Comparison of ENCODE assay signal across 1 cellular context in the genomic region with DNA sequence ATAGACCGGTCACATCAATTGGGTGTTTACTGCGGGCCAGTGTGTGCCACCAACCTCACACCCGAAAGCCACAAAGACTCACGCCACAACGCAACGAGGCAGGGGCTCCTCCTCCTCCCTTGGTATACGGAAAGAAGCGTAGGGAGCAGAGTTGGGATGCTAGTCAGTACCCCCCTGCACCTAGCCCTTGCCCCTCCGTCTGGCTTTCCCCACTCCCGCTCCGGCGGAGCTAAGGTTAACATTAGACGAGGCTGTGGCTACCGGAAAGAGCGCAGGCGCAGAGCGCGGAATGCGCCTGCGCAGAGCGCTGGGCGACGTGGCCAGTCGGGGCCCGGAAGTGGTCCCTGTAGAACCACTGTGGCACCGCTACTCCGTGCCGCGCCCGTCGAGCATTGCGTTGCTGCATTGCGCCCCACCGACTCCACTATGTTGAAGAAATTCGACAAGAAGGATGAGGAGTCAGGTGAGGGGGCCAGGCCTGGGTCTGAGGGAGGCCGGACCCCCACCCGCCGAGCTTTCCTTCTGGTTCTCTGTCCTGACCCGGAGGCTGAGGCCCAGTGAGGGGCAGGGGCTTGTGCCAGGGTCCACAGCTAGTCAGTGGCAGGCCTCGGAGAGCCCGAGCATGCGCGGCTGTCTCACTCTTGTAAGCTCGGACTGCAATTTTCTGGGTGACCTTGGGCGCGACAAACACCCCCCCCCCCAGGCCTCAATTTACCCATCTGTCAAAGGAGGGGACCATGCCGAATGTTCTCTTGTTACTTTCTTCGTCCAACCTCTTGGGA.
TF ChIP-seq lines count a peak whose summit lies in the region.

Gene COPG1 (plus strand): TSS at position 323 of the 782 bp plus-strand sequence. CDS start 104 bp downstream, at position 427.

TF ChIP-seq in K562, 482 proteins besides CTCF, POLR2A, EP300 and RAD21 (continued from another document and continues in another):
- TF ChIP-seq, protein P1, sequence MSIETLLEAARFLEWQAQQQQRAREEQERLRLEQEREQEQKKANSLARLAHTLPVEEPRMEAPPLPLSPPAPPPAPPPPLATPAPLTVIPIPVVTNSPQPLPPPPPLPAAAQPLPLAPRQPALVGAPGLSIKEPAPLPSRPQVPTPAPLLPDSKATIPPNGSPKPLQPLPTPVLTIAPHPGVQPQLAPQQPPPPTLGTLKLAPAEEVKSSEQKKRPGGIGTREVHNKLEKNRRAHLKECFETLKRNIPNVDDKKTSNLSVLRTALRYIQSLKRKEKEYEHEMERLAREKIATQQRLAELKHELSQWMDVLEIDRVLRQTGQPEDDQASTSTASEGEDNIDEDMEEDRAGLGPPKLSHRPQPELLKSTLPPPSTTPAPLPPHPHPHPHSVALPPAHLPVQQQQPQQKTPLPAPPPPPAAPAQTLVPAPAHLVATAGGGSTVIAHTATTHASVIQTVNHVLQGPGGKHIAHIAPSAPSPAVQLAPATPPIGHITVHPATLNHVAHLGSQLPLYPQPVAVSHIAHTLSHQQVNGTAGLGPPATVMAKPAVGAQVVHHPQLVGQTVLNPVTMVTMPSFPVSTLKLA (conservative IDR thresholded peaks at IDR 0.05), result peak in 1 of 2 experiments; percentile 62; a peak in 2 of 4 replicates
- TF ChIP-seq ZNF696 (CRISPR knock-in tag; conservative IDR thresholded peaks at IDR 0.05), result no peak
- no peak for TF ChIP-seq TBL1XR1 (IDR thresholded peaks at IDR 0.05; ENCODE audit: low read length in 2 of 2)
- peak; percentile 32; the same call in 1 of the 2 replicates for TF ChIP-seq HOXB6 (CRISPR knock-in tag; IDR thresholded peaks at IDR 0.05; ENCODE audit: borderline replicate concordance)
- TF ChIP-seq LEF1 (IDR thresholded peaks at IDR 0.05), result no peak
- no peak for TF ChIP-seq KAT8 (IDR thresholded peaks at IDR 0.05; ENCODE audit: low read depth)
- TF ChIP-seq NCOA2 (IDR thresholded peaks at IDR 0.05; ENCODE audit: partially characterized antibody in 2 of 2), result no peak
- peak; percentile 62; the same call in 1 of the 2 replicates for TF ChIP-seq LCOR (CRISPR knock-in tag; IDR thresholded peaks at IDR 0.05)
- 0 out of 2 replicates have a peak, but pooled peaks have one; percentile 19 for TF ChIP-seq CBX1 (IDR thresholded peaks at IDR 0.05; ENCODE audit: low read depth)
- TF ChIP-seq KDM5B (IDR thresholded peaks at IDR 0.05; ENCODE audit: insufficient replicate concordance, low read depth, low read length), result peak; percentile 80
- no peak for TF ChIP-seq CHD1 (IDR thresholded peaks at IDR 0.05; ENCODE audit: low read length)
- TF ChIP-seq, protein P2, sequence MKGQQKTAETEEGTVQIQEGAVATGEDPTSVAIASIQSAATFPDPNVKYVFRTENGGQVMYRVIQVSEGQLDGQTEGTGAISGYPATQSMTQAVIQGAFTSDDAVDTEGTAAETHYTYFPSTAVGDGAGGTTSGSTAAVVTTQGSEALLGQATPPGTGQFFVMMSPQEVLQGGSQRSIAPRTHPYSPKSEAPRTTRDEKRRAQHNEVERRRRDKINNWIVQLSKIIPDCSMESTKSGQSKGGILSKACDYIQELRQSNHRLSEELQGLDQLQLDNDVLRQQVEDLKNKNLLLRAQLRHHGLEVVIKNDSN (CRISPR knock-in tag; IDR thresholded peaks at IDR 0.05), result 0 out of 2 replicates have a peak, but pooled peaks have one; percentile 15
- no peak for TF ChIP-seq NR2C2 (CRISPR knock-in tag; IDR thresholded peaks at IDR 0.05)
- TF ChIP-seq NR2C2 (tag; IDR thresholded peaks at IDR 0.05), result peak; percentile 70; the same call in 1 of the 2 replicates
- no peak for TF ChIP-seq ZNF778 (CRISPR knock-in tag; IDR thresholded peaks at IDR 0.05)
- no peak for TF ChIP-seq COPS2 (conservative IDR thresholded peaks at IDR 0.05)
- TF ChIP-seq ZNF707 (CRISPR knock-in tag; conservative IDR thresholded peaks at IDR 0.05), result no peak
- TF ChIP-seq ELF4 (CRISPR knock-in tag; IDR thresholded peaks at IDR 0.05), result 0 out of 2 replicates have a peak, but pooled peaks have one; percentile 61
- TF ChIP-seq BRD4 (IDR thresholded peaks at IDR 0.05), result peak; percentile 62; the same call in 1 of the 2 replicates
- TF ChIP-seq, protein P3, sequence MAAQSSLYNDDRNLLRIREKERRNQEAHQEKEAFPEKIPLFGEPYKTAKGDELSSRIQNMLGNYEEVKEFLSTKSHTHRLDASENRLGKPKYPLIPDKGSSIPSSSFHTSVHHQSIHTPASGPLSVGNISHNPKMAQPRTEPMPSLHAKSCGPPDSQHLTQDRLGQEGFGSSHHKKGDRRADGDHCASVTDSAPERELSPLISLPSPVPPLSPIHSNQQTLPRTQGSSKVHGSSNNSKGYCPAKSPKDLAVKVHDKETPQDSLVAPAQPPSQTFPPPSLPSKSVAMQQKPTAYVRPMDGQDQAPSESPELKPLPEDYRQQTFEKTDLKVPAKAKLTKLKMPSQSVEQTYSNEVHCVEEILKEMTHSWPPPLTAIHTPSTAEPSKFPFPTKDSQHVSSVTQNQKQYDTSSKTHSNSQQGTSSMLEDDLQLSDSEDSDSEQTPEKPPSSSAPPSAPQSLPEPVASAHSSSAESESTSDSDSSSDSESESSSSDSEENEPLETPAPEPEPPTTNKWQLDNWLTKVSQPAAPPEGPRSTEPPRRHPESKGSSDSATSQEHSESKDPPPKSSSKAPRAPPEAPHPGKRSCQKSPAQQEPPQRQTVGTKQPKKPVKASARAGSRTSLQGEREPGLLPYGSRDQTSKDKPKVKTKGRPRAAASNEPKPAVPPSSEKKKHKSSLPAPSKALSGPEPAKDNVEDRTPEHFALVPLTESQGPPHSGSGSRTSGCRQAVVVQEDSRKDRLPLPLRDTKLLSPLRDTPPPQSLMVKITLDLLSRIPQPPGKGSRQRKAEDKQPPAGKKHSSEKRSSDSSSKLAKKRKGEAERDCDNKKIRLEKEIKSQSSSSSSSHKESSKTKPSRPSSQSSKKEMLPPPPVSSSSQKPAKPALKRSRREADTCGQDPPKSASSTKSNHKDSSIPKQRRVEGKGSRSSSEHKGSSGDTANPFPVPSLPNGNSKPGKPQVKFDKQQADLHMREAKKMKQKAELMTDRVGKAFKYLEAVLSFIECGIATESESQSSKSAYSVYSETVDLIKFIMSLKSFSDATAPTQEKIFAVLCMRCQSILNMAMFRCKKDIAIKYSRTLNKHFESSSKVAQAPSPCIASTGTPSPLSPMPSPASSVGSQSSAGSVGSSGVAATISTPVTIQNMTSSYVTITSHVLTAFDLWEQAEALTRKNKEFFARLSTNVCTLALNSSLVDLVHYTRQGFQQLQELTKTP (IDR thresholded peaks at IDR 0.05; ENCODE audit: low read depth in 1 of 2, partially characterized antibody in 2 of 2), result no peak
- no peak for TF ChIP-seq ZNF354B (CRISPR knock-in tag; IDR thresholded peaks at IDR 0.05)
- TF ChIP-seq TAF7 (tag; IDR thresholded peaks at IDR 0.05), result peak; percentile 18
- no peak for TF ChIP-seq ZKSCAN8 (CRISPR knock-in tag; IDR thresholded peaks at IDR 0.05)
- peak; percentile 38; the same call in 1 of the 2 replicates for TF ChIP-seq CREM (IDR thresholded peaks at IDR 0.05; ENCODE audit: low read depth)
- peak in 1 of 2 experiments; percentile 62; a peak in 1 of 4 replicates for TF ChIP-seq SIN3A (IDR thresholded peaks at IDR 0.05; ENCODE audit: borderline replicate concordance in 2 of 2, control insufficient read depth in 1 of 2, low read depth in 2 of 2, low read length in 2 of 2)
- peak; percentile 93 for TF ChIP-seq PHF8 (IDR thresholded peaks at IDR 0.05; ENCODE audit: borderline replicate concordance, low read length)
- TF ChIP-seq NR1H2 (CRISPR knock-in tag; IDR thresholded peaks at IDR 0.05), result no peak
- no peak for TF ChIP-seq NR3C1 (CRISPR knock-in tag; IDR thresholded peaks at IDR 0.05)
- no peak for TF ChIP-seq NELFE (IDR thresholded peaks at IDR 0.05; ENCODE audit: insufficient read depth, insufficient read length)
- TF ChIP-seq L3MBTL2 (IDR thresholded peaks at IDR 0.05), result peak; percentile 49
- TF ChIP-seq ZBTB9 (CRISPR knock-in tag; IDR thresholded peaks at IDR 0.05), result peak; percentile 56; the same call in 1 of the 2 replicates
- peak; percentile 63; the same call in 1 of the 2 replicates for TF ChIP-seq KAT7 (CRISPR knock-in tag; IDR thresholded peaks at IDR 0.05; ENCODE audit: borderline replicate concordance)
- no peak for TF ChIP-seq MYBL2 (IDR thresholded peaks at IDR 0.05; ENCODE audit: low read depth)
- no peak for TF ChIP-seq MYBL2 (CRISPR knock-in tag; IDR thresholded peaks at IDR 0.05; ENCODE audit: borderline replicate concordance)
- peak; percentile 87 for TF ChIP-seq ELF2 (CRISPR knock-in tag; IDR thresholded peaks at IDR 0.05)
- TF ChIP-seq CEBPG (CRISPR knock-in tag; IDR thresholded peaks at IDR 0.05), result no peak
- TF ChIP-seq CEBPG (tag; conservative IDR thresholded peaks at IDR 0.05 in 1 of 2, IDR thresholded peaks at IDR 0.05 in 1 of 2), result no peak
- TF ChIP-seq KAT2B (IDR thresholded peaks at IDR 0.05; ENCODE audit: low read depth, low read length), result no peak
- TF ChIP-seq ZNF717 (CRISPR knock-in tag; IDR thresholded peaks at IDR 0.05), result no peak
- TF ChIP-seq EP400 (IDR thresholded peaks at IDR 0.05), result peak; percentile 98
- no peak for TF ChIP-seq KDM1A (IDR thresholded peaks at IDR 0.05)
- no peak for TF ChIP-seq ZNF785 (CRISPR knock-in tag; IDR thresholded peaks at IDR 0.05)
- no peak for TF ChIP-seq ZNF212 (CRISPR knock-in tag; IDR thresholded peaks at IDR 0.05)
- peak; percentile 87 for TF ChIP-seq ELF1 (tag; IDR thresholded peaks at IDR 0.05)
- TF ChIP-seq PHB (CRISPR knock-in tag; IDR thresholded peaks at IDR 0.05), result no peak
- no peak for TF ChIP-seq MXD1 (CRISPR knock-in tag; IDR thresholded peaks at IDR 0.05; ENCODE audit: borderline replicate concordance, poor library complexity, severe bottlenecking)
- TF ChIP-seq, protein P4, sequence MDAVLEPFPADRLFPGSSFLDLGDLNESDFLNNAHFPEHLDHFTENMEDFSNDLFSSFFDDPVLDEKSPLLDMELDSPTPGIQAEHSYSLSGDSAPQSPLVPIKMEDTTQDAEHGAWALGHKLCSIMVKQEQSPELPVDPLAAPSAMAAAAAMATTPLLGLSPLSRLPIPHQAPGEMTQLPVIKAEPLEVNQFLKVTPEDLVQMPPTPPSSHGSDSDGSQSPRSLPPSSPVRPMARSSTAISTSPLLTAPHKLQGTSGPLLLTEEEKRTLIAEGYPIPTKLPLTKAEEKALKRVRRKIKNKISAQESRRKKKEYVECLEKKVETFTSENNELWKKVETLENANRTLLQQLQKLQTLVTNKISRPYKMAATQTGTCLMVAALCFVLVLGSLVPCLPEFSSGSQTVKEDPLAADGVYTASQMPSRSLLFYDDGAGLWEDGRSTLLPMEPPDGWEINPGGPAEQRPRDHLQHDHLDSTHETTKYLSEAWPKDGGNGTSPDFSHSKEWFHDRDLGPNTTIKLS (IDR thresholded peaks at IDR 0.05; ENCODE audit: borderline replicate concordance, low read depth), result peak; percentile 99
- TF ChIP-seq RBBP5 (IDR thresholded peaks at IDR 0.05; ENCODE audit: borderline replicate concordance, insufficient read depth, low read length, poor library complexity, severe bottlenecking), result peak; percentile 44
- TF ChIP-seq MCM7 (IDR thresholded peaks at IDR 0.05), result no peak
- TF ChIP-seq, protein P5, sequence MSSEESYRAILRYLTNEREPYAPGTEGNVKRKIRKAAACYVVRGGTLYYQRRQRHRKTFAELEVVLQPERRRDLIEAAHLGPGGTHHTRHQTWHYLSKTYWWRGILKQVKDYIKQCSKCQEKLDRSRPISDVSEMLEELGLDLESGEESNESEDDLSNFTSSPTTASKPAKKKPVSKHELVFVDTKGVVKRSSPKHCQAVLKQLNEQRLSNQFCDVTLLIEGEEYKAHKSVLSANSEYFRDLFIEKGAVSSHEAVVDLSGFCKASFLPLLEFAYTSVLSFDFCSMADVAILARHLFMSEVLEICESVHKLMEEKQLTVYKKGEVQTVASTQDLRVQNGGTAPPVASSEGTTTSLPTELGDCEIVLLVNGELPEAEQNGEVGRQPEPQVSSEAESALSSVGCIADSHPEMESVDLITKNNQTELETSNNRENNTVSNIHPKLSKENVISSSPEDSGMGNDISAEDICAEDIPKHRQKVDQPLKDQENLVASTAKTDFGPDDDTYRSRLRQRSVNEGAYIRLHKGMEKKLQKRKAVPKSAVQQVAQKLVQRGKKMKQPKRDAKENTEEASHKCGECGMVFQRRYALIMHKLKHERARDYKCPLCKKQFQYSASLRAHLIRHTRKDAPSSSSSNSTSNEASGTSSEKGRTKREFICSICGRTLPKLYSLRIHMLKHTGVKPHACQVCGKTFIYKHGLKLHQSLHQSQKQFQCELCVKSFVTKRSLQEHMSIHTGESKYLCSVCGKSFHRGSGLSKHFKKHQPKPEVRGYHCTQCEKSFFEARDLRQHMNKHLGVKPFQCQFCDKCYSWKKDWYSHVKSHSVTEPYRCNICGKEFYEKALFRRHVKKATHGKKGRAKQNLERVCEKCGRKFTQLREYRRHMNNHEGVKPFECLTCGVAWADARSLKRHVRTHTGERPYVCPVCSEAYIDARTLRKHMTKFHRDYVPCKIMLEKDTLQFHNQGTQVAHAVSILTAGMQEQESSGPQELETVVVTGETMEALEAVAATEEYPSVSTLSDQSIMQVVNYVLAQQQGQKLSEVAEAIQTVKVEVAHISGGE (CRISPR knock-in tag; IDR thresholded peaks at IDR 0.05), result peak in 1 of 3 experiments; percentile 58; a peak in 2 of 6 replicates
- peak; percentile 92 for TF ChIP-seq HNRNPLL (IDR thresholded peaks at IDR 0.05; ENCODE audit: low read depth, low read length, poor library complexity, severe bottlenecking)
- TF ChIP-seq PTRF (tag; IDR thresholded peaks at IDR 0.05), result no peak
- TF ChIP-seq, protein P6, sequence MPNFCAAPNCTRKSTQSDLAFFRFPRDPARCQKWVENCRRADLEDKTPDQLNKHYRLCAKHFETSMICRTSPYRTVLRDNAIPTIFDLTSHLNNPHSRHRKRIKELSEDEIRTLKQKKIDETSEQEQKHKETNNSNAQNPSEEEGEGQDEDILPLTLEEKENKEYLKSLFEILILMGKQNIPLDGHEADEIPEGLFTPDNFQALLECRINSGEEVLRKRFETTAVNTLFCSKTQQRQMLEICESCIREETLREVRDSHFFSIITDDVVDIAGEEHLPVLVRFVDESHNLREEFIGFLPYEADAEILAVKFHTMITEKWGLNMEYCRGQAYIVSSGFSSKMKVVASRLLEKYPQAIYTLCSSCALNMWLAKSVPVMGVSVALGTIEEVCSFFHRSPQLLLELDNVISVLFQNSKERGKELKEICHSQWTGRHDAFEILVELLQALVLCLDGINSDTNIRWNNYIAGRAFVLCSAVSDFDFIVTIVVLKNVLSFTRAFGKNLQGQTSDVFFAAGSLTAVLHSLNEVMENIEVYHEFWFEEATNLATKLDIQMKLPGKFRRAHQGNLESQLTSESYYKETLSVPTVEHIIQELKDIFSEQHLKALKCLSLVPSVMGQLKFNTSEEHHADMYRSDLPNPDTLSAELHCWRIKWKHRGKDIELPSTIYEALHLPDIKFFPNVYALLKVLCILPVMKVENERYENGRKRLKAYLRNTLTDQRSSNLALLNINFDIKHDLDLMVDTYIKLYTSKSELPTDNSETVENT (CRISPR knock-in tag; IDR thresholded peaks at IDR 0.05), result 0 out of 2 replicates have a peak, but pooled peaks have one; percentile 42
